Comparison of ENCODE assay signal across 1 cellular context in genomic region chr2:113770929-113771328, GRCh38.
TF ChIP-seq lines count a peak whose summit lies in the region.

No MANE protein-coding gene starts in this region.

TF ChIP-seq in K562, 482 proteins besides CTCF, POLR2A, EP300 and RAD21 (continued from another document):
- TF ChIP-seq NKRF (IDR thresholded peaks at IDR 0.05; ENCODE audit: borderline replicate concordance) (no peak), ZBTB17 (CRISPR knock-in tag; IDR thresholded peaks at IDR 0.05) (no peak)
